Comparison of ENCODE assay signal across 20 cellular contexts in the genomic region with DNA sequence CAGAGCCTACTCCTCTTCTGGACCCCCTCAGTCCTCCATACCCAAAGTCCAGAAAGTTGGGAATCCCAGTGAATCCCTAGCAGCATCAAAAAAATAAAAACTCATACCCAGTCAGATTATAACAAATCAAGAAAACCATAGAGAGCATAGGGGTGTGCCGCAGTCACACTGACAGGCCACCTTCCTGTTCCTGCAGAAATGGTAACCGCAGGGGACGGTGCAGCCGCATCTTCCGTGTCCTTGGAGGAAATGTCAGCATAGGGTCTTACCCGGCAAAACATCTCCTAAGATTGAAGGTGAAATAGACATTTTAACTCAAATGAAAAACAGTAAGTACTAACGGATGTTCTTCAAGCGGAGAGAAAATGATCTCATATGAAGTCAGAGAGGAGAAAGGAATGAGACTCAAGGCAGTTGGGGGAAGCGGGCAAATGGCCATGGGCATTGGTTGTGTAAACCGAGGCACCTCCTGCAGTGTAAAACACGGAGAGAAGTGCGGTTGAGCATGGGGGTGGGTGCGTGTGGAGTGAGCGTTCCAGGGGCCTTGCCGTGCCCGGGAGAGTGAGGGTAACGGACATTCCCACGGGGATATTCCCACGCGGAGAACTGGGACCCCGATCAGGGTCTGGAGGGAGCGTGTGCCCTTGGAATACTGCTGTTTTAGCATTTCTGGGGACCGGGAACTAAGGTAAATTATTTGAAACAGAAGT.
DNase-seq lines count a peak whose midpoint lies in the region; ATAC-seq, FAIRE-seq and TF ChIP-seq lines count a peak whose summit lies in the region.
"Had no signal": no experiment of that assay in that cellular context is flagged by ENCODE, and none has a peak within 500 bp of the region (broad histone marks: within the 10 kb centered on the region; RNA-seq: fewer than 3 reads in every experiment).

No MANE protein-coding gene starts in this region.

- no peaks in the 10 kb centered on the region for H3K27me3 Mint-ChIP-seq in T-helper 17 cell
- H3K27me3 Mint-ChIP-seq: CD4-positive, alpha-beta T cell had no signal

- no peaks in the 10 kb centered on the region for H3K27me3 ChIP-seq in sigmoid colon

- H3K9ac ChIP-seq in kidney (ENCODE audit: low read length in 2 of 2), result no peak overlapping the region

- peak overlapping the region; percentile 45 for H3K4me3 Mint-ChIP-seq in T-helper 17 cell
- H3K4me3 Mint-ChIP-seq: CD4-positive, alpha-beta T cell had no signal

- H3K9me3 ChIP-seq in T-helper 17 cell (ENCODE audit: control insufficient read depth, low read length, poor library complexity, severe bottlenecking) (no peaks in the 10 kb centered on the region), kidney (ENCODE audit: control insufficient read depth in 1 of 2, low read length in 2 of 2) (no peaks in the 10 kb centered on the region), sigmoid colon (no peaks in the 10 kb centered on the region)

- H3K27ac Mint-ChIP-seq in T-helper 17 cell, result no peak overlapping the region
- H3K27ac Mint-ChIP-seq: CD4-positive, alpha-beta T cell had no signal

- TF ChIP-seq EP300 in sigmoid colon (IDR thresholded peaks at IDR 0.05), result no peak

- no peak for FAIRE-seq in kidney (lab: Jason Lieb, UNC)
- FAIRE-seq: G401.6, GM12891, HTR-8/SVneo, K562 had no signal

- intact Hi-C loops in Right ventricle myocardium superior (cut with DNase I) (no loop called here), Right ventricle myocardium inferior (cut with DNase I) (no loop called here), kidney (cut with DNase I) (no loop called here), sigmoid colon (cut with DNase I) (no loop called here)

- no peak overlapping the region for H3K4me3 ChIP-seq in kidney (ENCODE audit: low read length in 2 of 2)
- no peak overlapping the region for H3K4me3 ChIP-seq in sigmoid colon
- H3K4me3 ChIP-seq: K562 had no signal

- ATAC-seq in Right ventricle myocardium superior (ENCODE audit: poor library complexity), result no peak
- ATAC-seq in Right ventricle myocardium inferior, result no peak
- no peak for ATAC-seq in T-helper 17 cell
- ATAC-seq: HCT116, K562, PC-3 had no signal

- H3K36me3 ChIP-seq in kidney (ENCODE audit: control insufficient read depth in 1 of 2, insufficient read depth in 2 of 2, low read length in 2 of 2), result no peaks in the 10 kb centered on the region
- no peaks in the 10 kb centered on the region for H3K36me3 ChIP-seq in sigmoid colon

- H3K4me1 Mint-ChIP-seq in T-helper 17 cell, result peaks cover 10% of the 10 kb centered on the region

- H3K27ac ChIP-seq in kidney (ENCODE audit: low read depth in 2 of 2, low read length in 2 of 2), result no peak overlapping the region
- H3K27ac ChIP-seq in sigmoid colon, result no peak overlapping the region

- no peak for TF ChIP-seq POLR2A in sigmoid colon (IDR thresholded peaks at IDR 0.05)

- DNase-seq in Right ventricle myocardium superior, result peak; percentile 29
- DNase-seq in Right ventricle myocardium inferior (ENCODE audit: missing footprints), result no peak
- DNase-seq in T-helper 17 cell, result no peak
- peak; percentile 39 for DNase-seq in kidney
- DNase-seq in sigmoid colon, result peak; percentile 18
- no peak for DNase-seq in NCI-H226
- no peak for DNase-seq in NCI-H2081 treated with DMSO at 0.1 percent for 48 hours (lab: John Stamatoyannopoulos, UW)
- DNase-seq in dermis blood vessel endothelial cell, result no peak
- DNase-seq: Calu3; CD4-positive, alpha-beta T cell; DMS79 treated with DMSO at 0.1 percent for 48 hours; NCI-H1092; NCI-H446; NCI-H748 treated with DMSO at 0.1 percent for 48 hours; PC-3 had no signal

- H3K36me3 Mint-ChIP-seq in T-helper 17 cell (ENCODE audit: low read depth), result no peaks in the 10 kb centered on the region

- TF ChIP-seq CTCF in kidney (IDR thresholded peaks at IDR 0.05; ENCODE audit: borderline replicate concordance, extremely low read depth, insufficient read depth), result no peak
- no peak for TF ChIP-seq CTCF in sigmoid colon (IDR thresholded peaks at IDR 0.05)

- 95 to 96% methylated on average over 23 of the region's 23 CpGs for WGBS in sigmoid colon, 2 donors

- H3K4me1 ChIP-seq in kidney (ENCODE audit: control insufficient read depth in 1 of 2, insufficient read depth in 1 of 2, low read depth in 1 of 2, low read length in 2 of 2), result peaks cover 0 to 8% of the 10 kb centered on the region in 2 donors
- H3K4me1 ChIP-seq in sigmoid colon, result no peaks in the 10 kb centered on the region

Comparison
In these comparisons a context has a peak if more than half of its experiments do, and no peak if none do; other contexts are left out.
1. DNase-seq: peak in Right ventricle myocardium superior (single experiment), kidney (single experiment) and sigmoid colon (single experiment); none in Right ventricle myocardium inferior (single experiment), T-helper 17 cell (0 of 3), NCI-H226 (single experiment), NCI-H2081 treated with DMSO at 0.1 percent for 48 hours (single experiment) and dermis blood vessel endothelial cell (single experiment).